8 cellular contexts compared by ENCODE assay signal in genomic region chr9:120579750-120580590, GRCh38. TPM values are rescaled to one million over a fixed set of nuclear protein-coding genes. Genes with fewer than 3 reads are reported as not detected.
DNase-seq lines count a peak whose midpoint lies in the region; TF ChIP-seq lines count a peak whose summit lies in the region.

TSS of gene CDK5RAP2 (minus strand) at chr9:120580167. CDS start at chr9:120579978, 189 bp downstream.

- CTCF ChIA-PET in HEK293T (lab: Yijun Ruan, JAX), result no interaction called here

- H3K36me3 ChIP-seq in neuron (ENCODE audit: insufficient read depth, low read length) (no peaks in the 10 kb centered on the region), subcutaneous abdominal adipose tissue (ENCODE audit: control insufficient read depth in 5 of 5, insufficient read depth in 5 of 5, low read length in 5 of 5) (peaks cover 0 to 5% (median 0%) of the 10 kb centered on the region in 5 donors)

- H3K9me3 ChIP-seq in neuron (ENCODE audit: low read length), result no peaks in the 10 kb centered on the region
- H3K9me3 ChIP-seq in subcutaneous abdominal adipose tissue (ENCODE audit: control insufficient read depth in 5 of 5, low read length in 5 of 5), result no peaks in the 10 kb centered on the region

- H3K9ac ChIP-seq in subcutaneous abdominal adipose tissue (ENCODE audit: low read length in 5 of 5), result peak within 1 kb of the TSS in 4 of 5 donors; percentile 77 to 95 (median 84)

- in situ Hi-C loops in SK-MEL-5 (cut with HindIII; ENCODE audit: low pct_unique_long_range_greater_than_20kb, low sequenced_read_pairs), result no loop called here

- POLR2A ChIA-PET in HEK293T (lab: Yijun Ruan, JAX), result interaction anchor here (1.2 kb wide), 1 partner anchor 9 kb away, joined by 3 read pairs; no protein-coding TSS in a partner anchor

- H3K4me3 ChIP-seq in neuron (ENCODE audit: low read length), result peak within 1 kb of the TSS; percentile 96
- H3K4me3 ChIP-seq in subcutaneous abdominal adipose tissue (ENCODE audit: low read depth in 1 of 5, low read length in 5 of 5), result peak within 1 kb of the TSS; percentile 87 to 94 (median 91)

- H3K4me1 ChIP-seq in neuron (ENCODE audit: insufficient read depth, low read length), result peaks cover 25% of the 10 kb centered on the region
- H3K4me1 ChIP-seq in subcutaneous abdominal adipose tissue (ENCODE audit: control insufficient read depth in 5 of 5, insufficient read depth in 5 of 5, low read length in 5 of 5), result peaks cover 5 to 23% (median 18%) of the 10 kb centered on the region in 5 donors

- H3K27me3 ChIP-seq in neuron (ENCODE audit: insufficient read depth, low read length) (no peaks in the 10 kb centered on the region), subcutaneous abdominal adipose tissue (ENCODE audit: control insufficient read depth in 5 of 5, insufficient read depth in 4 of 5, low read length in 5 of 5) (no peaks in the 10 kb centered on the region)

- peak within 1 kb of the TSS; percentile 91 for H2AFZ ChIP-seq in neuron (ENCODE audit: low read depth, low read length)

- H3K27ac ChIP-seq in subcutaneous abdominal adipose tissue (ENCODE audit: low read depth, low read length), result peak within 1 kb of the TSS; percentile 40

- peak; percentile 94 for DNase-seq in GF-D8 (lab: John Stamatoyannopoulos, UW)
- peak; percentile 92 for DNase-seq in HEK293T (ENCODE audit: extremely low spot score)
- peak; percentile 98 for DNase-seq in MV-4-11 (lab: John Stamatoyannopoulos, UW)
- peak; percentile 98 for DNase-seq in SK-MEL-5 (ENCODE audit: low read depth, low spot score)
- peak; percentile 93 for DNase-seq in activated naive CD4-positive, alpha-beta T cell treated with Interleukin-2 at 50 U/mL for 16 hours
- DNase-seq in foreskin melanocyte, result peak; percentile 95

TF ChIP-seq in HEK293T, 16 proteins besides CTCF, POLR2A, EP300 and RAD21:
- no peak for TF ChIP-seq ARNT (IDR thresholded peaks at IDR 0.05)
- TF ChIP-seq ZNF384 (IDR thresholded peaks at IDR 0.05), result peak; percentile 66
- TF ChIP-seq ELF4 (IDR thresholded peaks at IDR 0.05), result no peak
- TF ChIP-seq BHLHE40 (IDR thresholded peaks at IDR 0.05; ENCODE audit: borderline replicate concordance), result no peak
- TF ChIP-seq TARDBP (IDR thresholded peaks at IDR 0.05), result no peak
- no peak for TF ChIP-seq CTBP1 (IDR thresholded peaks at IDR 0.05; ENCODE audit: borderline replicate concordance)
- TF ChIP-seq HDGF (IDR thresholded peaks at IDR 0.05; ENCODE audit: borderline replicate concordance), result no peak
- peak; percentile 76 for TF ChIP-seq NFRKB (IDR thresholded peaks at IDR 0.05)
- TF ChIP-seq L3MBTL2 (conservative IDR thresholded peaks at IDR 0.05), result peak; percentile 99
- no peak for TF ChIP-seq LEF1 (IDR thresholded peaks at IDR 0.05; ENCODE audit: borderline replicate concordance)
- TF ChIP-seq SP1 (IDR thresholded peaks at IDR 0.05), result no peak
- TF ChIP-seq FOXM1 (IDR thresholded peaks at IDR 0.05; ENCODE audit: borderline replicate concordance), result peak; percentile 68; the same call in 1 of the 2 replicates
- no peak for TF ChIP-seq SUZ12 (IDR thresholded peaks at IDR 0.05)
- TF ChIP-seq PKNOX1 (IDR thresholded peaks at IDR 0.05), result no peak

RNA-seq across cellular contexts. Expression of gene CDK5RAP2, which starts in this region (rescaled TPM):
- 114 and 139 TPM in 2 replicates for total RNA-seq in SK-MEL-5 (2014; rRNA removed; shearing (Covaris generic))
- 77.0 and 127 TPM in 2 replicates for polyA plus RNA-seq in SK-MEL-5 (2015; cell fraction: cytosol; rRNA removed)
- 315 and 410 TPM in 2 replicates for polyA plus RNA-seq in SK-MEL-5 (2015; cell fraction: nucleus; rRNA removed)

Comparison
In these comparisons a context has a peak if more than half of its experiments do, and no peak if none do; other contexts are left out.
1. Peak in every context shown above with its lines: DNase-seq, H3K4me3 ChIP-seq and H3K27ac ChIP-seq.